ENCODE assay signal across 1 cellular context in genomic region chr7:157437519-157438061, GRCh38.
TF ChIP-seq lines count a peak whose summit lies in the region.

No MANE protein-coding gene starts in this region.

TF ChIP-seq in H1, 55 proteins besides CTCF, POLR2A, EP300 and RAD21 (continued from another document):
- TF ChIP-seq, protein P1, sequence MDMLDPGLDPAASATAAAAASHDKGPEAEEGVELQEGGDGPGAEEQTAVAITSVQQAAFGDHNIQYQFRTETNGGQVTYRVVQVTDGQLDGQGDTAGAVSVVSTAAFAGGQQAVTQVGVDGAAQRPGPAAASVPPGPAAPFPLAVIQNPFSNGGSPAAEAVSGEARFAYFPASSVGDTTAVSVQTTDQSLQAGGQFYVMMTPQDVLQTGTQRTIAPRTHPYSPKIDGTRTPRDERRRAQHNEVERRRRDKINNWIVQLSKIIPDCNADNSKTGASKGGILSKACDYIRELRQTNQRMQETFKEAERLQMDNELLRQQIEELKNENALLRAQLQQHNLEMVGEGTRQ (IDR thresholded peaks at IDR 0.05; ENCODE audit: low read length) = no peak
- no peak for TF ChIP-seq SP1 (IDR thresholded peaks at IDR 0.05; ENCODE audit: low read depth, low read length)
- no peak for TF ChIP-seq EZH2 (IDR thresholded peaks at IDR 0.05; ENCODE audit: low read depth, low read length, severe bottlenecking)
- no peak for TF ChIP-seq SIN3A (conservative IDR thresholded peaks at IDR 0.05 in 1 of 2, IDR thresholded peaks at IDR 0.05 in 1 of 2; ENCODE audit: low read depth in 1 of 2, low read length in 2 of 2)
